In genomic region chr17:76140661-76141211, GRCh38 we compare ENCODE assay signal across 9 cellular contexts. TPM values are rescaled to one million over a fixed set of nuclear protein-coding genes. Genes with fewer than 3 reads are reported as not detected.
DNase-seq lines count a peak whose midpoint lies in the region; ATAC-seq and TF ChIP-seq lines count a peak whose summit lies in the region.
"Had no signal": no experiment of that assay in that cellular context is flagged by ENCODE, and none has a peak within 500 bp of the region (broad histone marks: within the 10 kb centered on the region; RNA-seq: fewer than 3 reads in every experiment).

No MANE protein-coding gene starts in this region.

- in situ Hi-C loops in KBM-7 (cut with MboI; ENCODE audit: low pct_unique_long_range_greater_than_20kb, low sequenced_read_pairs), result no loop called here

- DNase-seq in SJCRH30, result no peak
- DNase-seq in foreskin fibroblast, result no peak
- no peak for DNase-seq in NCI-H524 (lab: John Stamatoyannopoulos, UW)
- DNase-seq in NCI-H2227 treated with DMSO at 0.1 percent for 48 hours (lab: John Stamatoyannopoulos, UW), result no peak
- DNase-seq in DMS53 treated with DMSO at 0.1 percent for 48 hours (lab: John Stamatoyannopoulos, UW; ENCODE audit: unreplicated experiment), result no peak
- DNase-seq in KBM-7, result no peak

- H3K4me3 ChIP-seq in SJCRH30 (peak overlapping the region; percentile 48), foreskin fibroblast (ENCODE audit: low read depth in 1 of 2, low read length in 2 of 2) (peak overlapping the region; percentile 52 to 58), skeletal muscle satellite cell (ENCODE audit: low read length) (peak overlapping the region; percentile 69)

- no peak overlapping the region for H3K9ac ChIP-seq in skeletal muscle satellite cell (ENCODE audit: low read depth, low read length)

- peak; percentile 25 for ATAC-seq in GM19025 (IDR thresholded peaks at IDR 0.05; ENCODE audit: low read depth, unreplicated experiment)

- peaks cover 39% of the 10 kb centered on the region for H3K27me3 ChIP-seq in SJCRH30
- peaks cover 77% of the 10 kb centered on the region for H3K27me3 ChIP-seq in skeletal muscle satellite cell (ENCODE audit: control insufficient read depth, insufficient read depth, low read length)

- H3K27ac ChIP-seq in SJCRH30, result no peak overlapping the region

- TF ChIP-seq CTCF in foreskin fibroblast (IDR thresholded peaks at IDR 0.05; ENCODE audit: low read depth, low read length), result no peak

- H3K36me3 ChIP-seq in SJCRH30 (no peaks in the 10 kb centered on the region), skeletal muscle satellite cell (ENCODE audit: insufficient read depth, low read length) (no peaks in the 10 kb centered on the region)

- H3K4me1 ChIP-seq in SJCRH30 (peaks cover 55% of the 10 kb centered on the region), skeletal muscle satellite cell (ENCODE audit: control insufficient read depth, insufficient read depth, low read length) (peaks cover 12% of the 10 kb centered on the region)

- peak overlapping the region; percentile 99 for H3K4me2 ChIP-seq in skeletal muscle satellite cell (ENCODE audit: low read length)

- H3K9me3 ChIP-seq in SJCRH30 (replicated peaks) (no peaks in the 10 kb centered on the region), skeletal muscle satellite cell (replicated peaks; ENCODE audit: low read length) (no peaks in the 10 kb centered on the region)

RNA-seq across cellular contexts. Expression of gene FOXJ1, which starts 0.3 kb away (rescaled TPM):
- total RNA-seq in SJCRH30 (2014; rRNA removed; shearing (Covaris generic)), result 0.10 and 0.23 TPM in 2 replicates
- total RNA-seq in skeletal muscle satellite cell (2012; rRNA removed), result not detected in 2 replicates
- total RNA-seq: posterior vena cava had no signal

RNA-seq across cellular contexts. Expression of gene EXOC7, which starts 37.1 kb away (rescaled TPM):
- total RNA-seq in SJCRH30 (2014; rRNA removed; shearing (Covaris generic)), result 101 and 106 TPM in 2 replicates
- 62.4 and 62.9 TPM in 2 replicates for total RNA-seq in skeletal muscle satellite cell (2012; rRNA removed)
